ENCODE assay signal across 12 cellular contexts in genomic region chr2:158984554-158985207, GRCh38. TPM values are rescaled to one million over a fixed set of nuclear protein-coding genes. Genes with fewer than 3 reads are reported as not detected.
DNase-seq lines count a peak whose midpoint lies in the region; ATAC-seq, FAIRE-seq and TF ChIP-seq lines count a peak whose summit lies in the region.
"Had no signal": no experiment of that assay in that cellular context is flagged by ENCODE, and none has a peak within 500 bp of the region (broad histone marks: within the 10 kb centered on the region; RNA-seq: fewer than 3 reads in every experiment).

No MANE protein-coding gene starts in this region.

- H3K79me1 ChIP-seq in IMR-90 (ENCODE audit: low read depth in 1 of 2, low read length in 2 of 2): peaks cover 36 to 73% of the 10 kb centered on the region in 2 experiments

- 53% methylated on average over 5 of the region's 5 CpGs; no CpG with 5 or more reads in 1 of the 2 experiments for WGBS in IMR-90 (ENCODE audit: extremely low coverage in 2 of 2, insufficient read length in 1 of 2), 2 experiments
- 37 to 59% (median 44%) methylated on average over 5 of the region's 5 CpGs for WGBS in small intestine, 3 donors

- no peaks in the 10 kb centered on the region for H3K9me3 Mint-ChIP-seq in activated T-helper 1 cell treated with anti-CD3 and anti-CD28 coated beads, Interleukin-12 subunit alpha, Interleukin-12 subunit beta, Interleukin-2, Interleukin-4 antibody, amounts not matched to agents 30 ng/mL and 10 ng/mL and 1 ng/mL, durations not matched to agents 14 hours and 24 hours and 36 hours
- H3K9me3 Mint-ChIP-seq: naive B cell had no signal

- H3K4me2 ChIP-seq in IMR-90 (ENCODE audit: low read depth, low read length): no peak overlapping the region

- peak; percentile 25 for DNase-seq in IMR-90
- DNase-seq in OCI-M1 (lab: John Stamatoyannopoulos, UW): peak; percentile 28
- DNase-seq in cardiac muscle cell (ENCODE audit: low read depth in 1 of 2, low spot score in 1 of 2): peak in 1 of 2 donors; percentile 22
- DNase-seq in small intestine: peak; percentile 39
- DNase-seq in activated T-helper 1 cell treated with anti-CD3 and anti-CD28 coated beads, Interleukin-12 subunit alpha, Interleukin-12 subunit beta, Interleukin-2, Interleukin-4 antibody, amounts not matched to agents 30 ng/mL and 10 ng/mL and 1 ng/mL, durations not matched to agents 14 hours and 24 hours and 36 hours (ENCODE audit: low spot score): no peak
- DNase-seq in stimulated activated naive CD4-positive, alpha-beta T cell (lab: John Stamatoyannopoulos, UW): no peak
- no peak for DNase-seq in putamen (ENCODE audit: low spot score)
- DNase-seq: naive B cell, NCI-H2081 treated with DMSO at 0.1 percent for 48 hours had no signal

- H3K23ac ChIP-seq in IMR-90 (ENCODE audit: low read depth, low read length): 0 out of 2 replicates have a peak overlapping the region, but pooled peaks have one; percentile 8

- peak overlapping the region; percentile 17; the same call in 1 of the 2 replicates for H2AK5ac ChIP-seq in IMR-90 (ENCODE audit: low read depth, low read length)

- no peak overlapping the region for H4K91ac ChIP-seq in IMR-90 (ENCODE audit: insufficient read depth, low read depth, low read length)

- H3K27me3 ChIP-seq in IMR-90 (ENCODE audit: control insufficient read depth, insufficient read depth, low read length): no peaks in the 10 kb centered on the region
- no peaks in the 10 kb centered on the region for H3K27me3 ChIP-seq in cardiac muscle cell
- H3K27me3 ChIP-seq in small intestine (ENCODE audit: control insufficient read depth in 2 of 2, insufficient read depth in 2 of 2, low read length in 2 of 2): no peaks in the 10 kb centered on the region

- H4K8ac ChIP-seq in IMR-90 (ENCODE audit: low read depth in 2 of 2, low read length in 2 of 2): no peak overlapping the region

- H3K27me3 Mint-ChIP-seq in activated T-helper 1 cell treated with anti-CD3 and anti-CD28 coated beads, Interleukin-12 subunit alpha, Interleukin-12 subunit beta, Interleukin-2, Interleukin-4 antibody, amounts not matched to agents 30 ng/mL and 10 ng/mL and 1 ng/mL, durations not matched to agents 14 hours and 24 hours and 36 hours (ENCODE audit: insufficient read depth): no peaks in the 10 kb centered on the region

- no peak overlapping the region for H3K56ac ChIP-seq in IMR-90 (ENCODE audit: extremely low read depth, insufficient read depth, low read length)

- intact Hi-C loops in IMR-90 (cut with micrococcal nuclease): no loop called here
- intact Hi-C loops in activated T-helper 1 cell treated with anti-CD3 and anti-CD28 coated beads, Interleukin-12 subunit alpha, Interleukin-12 subunit beta, Interleukin-2, Interleukin-4 antibody, amounts not matched to agents 30 ng/mL and 10 ng/mL and 1 ng/mL, durations not matched to agents 14 hours and 24 hours and 36 hours (cut with micrococcal nuclease): no loop called here

- TF ChIP-seq RAD21 in IMR-90 (IDR thresholded peaks at IDR 0.05; ENCODE audit: low read length): no peak

- H3K9ac ChIP-seq in IMR-90 (ENCODE audit: low read depth, low read length): no peak overlapping the region

- TF ChIP-seq POLR2A in IMR-90 (IDR thresholded peaks at IDR 0.05; ENCODE audit: low read depth, low read length): no peak

- peaks cover 8% of the 10 kb centered on the region for H3K9me1 ChIP-seq in IMR-90 (ENCODE audit: insufficient read depth, low read length)

- POLR2A ChIA-PET in IMR-90 (lab: Charles Lee; ENCODE audit: unreplicated experiment): no interaction called here

- dilution Hi-C loops in IMR-90 (cut with HindIII; ENCODE audit: low sequenced_read_pairs, unreplicated experiment): no loop called here

- H4K20me1 ChIP-seq in IMR-90 (ENCODE audit: insufficient read depth, low read length): peaks cover 71% of the 10 kb centered on the region

- in situ Hi-C loops in IMR-90 (cut with MboI; ENCODE audit: low sequenced_read_pairs): no loop called here

- no peak overlapping the region for H2BK5ac ChIP-seq in IMR-90 (ENCODE audit: low read depth, low read length, poor library complexity, severe bottlenecking)

- no peak overlapping the region for H3K27ac ChIP-seq in IMR-90 (ENCODE audit: insufficient read depth, low read length)
- H3K27ac ChIP-seq in cardiac muscle cell: peak overlapping the region; percentile 64
- H3K27ac ChIP-seq in small intestine (ENCODE audit: low read depth in 1 of 2, low read length in 1 of 2): no peak overlapping the region

- H3K14ac ChIP-seq in IMR-90 (replicated peaks; ENCODE audit: low read depth, low read length): no peak overlapping the region

- H3K18ac ChIP-seq in IMR-90 (ENCODE audit: low read depth, low read length): no peak overlapping the region; the same call in 1 of the 2 replicates

- no peak overlapping the region for H3K27ac Mint-ChIP-seq in activated T-helper 1 cell treated with anti-CD3 and anti-CD28 coated beads, Interleukin-12 subunit alpha, Interleukin-12 subunit beta, Interleukin-2, Interleukin-4 antibody, amounts not matched to agents 30 ng/mL and 10 ng/mL and 1 ng/mL, durations not matched to agents 14 hours and 24 hours and 36 hours

- H3K36me3 ChIP-seq in IMR-90 (ENCODE audit: control insufficient read depth, insufficient read depth, low read length): no peaks in the 10 kb centered on the region
- H3K36me3 ChIP-seq in cardiac muscle cell: no peaks in the 10 kb centered on the region
- peaks cover 0 to 2% of the 10 kb centered on the region in 2 donors for H3K36me3 ChIP-seq in small intestine (ENCODE audit: control insufficient read depth in 2 of 2, insufficient read depth in 2 of 2, low read length in 2 of 2)

- TF ChIP-seq CTCF in IMR-90 (conservative IDR thresholded peaks at IDR 0.05; ENCODE audit: low read depth, low read length): no peak
- no peak for TF ChIP-seq CTCF in cardiac muscle cell (IDR thresholded peaks at IDR 0.05; ENCODE audit: low read depth, low read length)

- H3K4ac ChIP-seq in IMR-90 (ENCODE audit: low read depth, low read length): no peak overlapping the region

- no peaks in the 10 kb centered on the region for H3K4me1 Mint-ChIP-seq in activated T-helper 1 cell treated with anti-CD3 and anti-CD28 coated beads, Interleukin-12 subunit alpha, Interleukin-12 subunit beta, Interleukin-2, Interleukin-4 antibody, amounts not matched to agents 30 ng/mL and 10 ng/mL and 1 ng/mL, durations not matched to agents 14 hours and 24 hours and 36 hours (ENCODE audit: low read depth)
- H3K4me1 Mint-ChIP-seq: naive B cell had no signal

- no peak overlapping the region for H4K5ac ChIP-seq in IMR-90 (ENCODE audit: low read depth, low read length)

- no peak overlapping the region for H2BK120ac ChIP-seq in IMR-90 (ENCODE audit: low read depth, low read length)

- H2BK15ac ChIP-seq in IMR-90 (ENCODE audit: low read depth, low read length): no peak overlapping the region

- CTCF ChIA-PET in IMR-90 (lab: Yijun Ruan, JAX): interaction anchor here (1.8 kb wide), 1 partner anchor 134 kb away, joined by 4 read pairs; no protein-coding TSS in a partner anchor

- ATAC-seq in IMR-90 (ENCODE audit: low read depth) (no peak), HG02970 (IDR thresholded peaks at IDR 0.05; ENCODE audit: low FRiP score, unreplicated experiment) (no peak)

- no peak overlapping the region for H2AK9ac ChIP-seq in IMR-90 (replicated peaks; ENCODE audit: low read depth, low read length, poor library complexity)

- no TSS peak for BruUV-seq in IMR-90 (replicated peaks; lab: Mats Ljungman, UMichigan)

- H3K36me3 Mint-ChIP-seq in activated T-helper 1 cell treated with anti-CD3 and anti-CD28 coated beads, Interleukin-12 subunit alpha, Interleukin-12 subunit beta, Interleukin-2, Interleukin-4 antibody, amounts not matched to agents 30 ng/mL and 10 ng/mL and 1 ng/mL, durations not matched to agents 14 hours and 24 hours and 36 hours (ENCODE audit: low read depth): no peaks in the 10 kb centered on the region
- H3K36me3 Mint-ChIP-seq: naive B cell had no signal

- H3K4me3 Mint-ChIP-seq in activated T-helper 1 cell treated with anti-CD3 and anti-CD28 coated beads, Interleukin-12 subunit alpha, Interleukin-12 subunit beta, Interleukin-2, Interleukin-4 antibody, amounts not matched to agents 30 ng/mL and 10 ng/mL and 1 ng/mL, durations not matched to agents 14 hours and 24 hours and 36 hours: no peak overlapping the region

- H2BK20ac ChIP-seq in IMR-90 (ENCODE audit: low read depth, low read length): no peak overlapping the region

- H2AFZ ChIP-seq in IMR-90 (replicated peaks; ENCODE audit: low read length, poor library complexity): no peak overlapping the region

- H3K4me3 ChIP-seq in IMR-90 (ENCODE audit: insufficient read depth, low read depth, low read length): no peak overlapping the region
- no peak overlapping the region for H3K4me3 ChIP-seq in cardiac muscle cell
- no peak overlapping the region for H3K4me3 ChIP-seq in small intestine (ENCODE audit: low read depth in 1 of 2, low read length in 2 of 2)

- peaks cover 3% of the 10 kb centered on the region; the same call in 1 of the 2 replicates for H3K4me1 ChIP-seq in IMR-90 (ENCODE audit: control insufficient read depth, insufficient read depth, low read length)
- peaks cover 22% of the 10 kb centered on the region for H3K4me1 ChIP-seq in cardiac muscle cell (ENCODE audit: low read depth)
- H3K4me1 ChIP-seq in small intestine (ENCODE audit: control insufficient read depth in 2 of 2, insufficient read depth in 1 of 2, low read depth in 1 of 2, low read length in 1 of 2): peaks cover 0 to 2% of the 10 kb centered on the region in 2 donors

- no peak for FAIRE-seq in small intestine (lab: Jason Lieb, UNC)
- FAIRE-seq: endothelial cell of umbilical vein, HTR-8/SVneo had no signal

- H3K9me3 ChIP-seq in IMR-90 (ENCODE audit: control insufficient read depth, insufficient read depth, low read length) (no peaks in the 10 kb centered on the region), cardiac muscle cell (ENCODE audit: low read depth) (no peaks in the 10 kb centered on the region), small intestine (ENCODE audit: control insufficient read depth, low read depth) (no peaks in the 10 kb centered on the region)

TF ChIP-seq in IMR-90, 13 proteins besides CTCF, POLR2A, EP300 and RAD21 (continues in another document):
- TF ChIP-seq CEBPB (IDR thresholded peaks at IDR 0.05; ENCODE audit: low read depth, low read length) (no peak; the same call in 1 of the 2 replicates), MAFK (IDR thresholded peaks at IDR 0.05; ENCODE audit: low read depth, low read length) (no peak), FOS (IDR thresholded peaks at IDR 0.05; ENCODE audit: low read depth, low read length) (no peak)

RNA-seq across cellular contexts. Expression of gene TANC1, which starts 16.2 kb away (rescaled TPM):
- total RNA-seq in IMR-90 (2012; rRNA removed): 12.8 and 12.9 TPM in 2 replicates
- 10.1 and 10.2 TPM in 2 replicates for polyA plus RNA-seq in IMR-90 (2012; rRNA removed)
- 3.6 and 5.0 TPM in 2 replicates for polyA plus RNA-seq in IMR-90 (2012; cell fraction: cytosol; rRNA removed)
- 27.3 and 53.0 TPM in 2 replicates for polyA plus RNA-seq in IMR-90 (2012; cell fraction: nucleus; rRNA removed; ENCODE audit: low replicate concordance)
- total RNA-seq in cardiac muscle cell: 21.8 and 34.8 TPM in 2 replicates
- 22.1 and 25.0 TPM in 2 replicates for polyA plus RNA-seq in cardiac muscle cell
- 1 to 10 TPM; 7.4 to 8.9 (median 8.6) TPM for polyA plus RNA-seq in small intestine
- total RNA-seq in activated T-helper 1 cell treated with anti-CD3 and anti-CD28 coated beads, Interleukin-12 subunit alpha, Interleukin-12 subunit beta, Interleukin-2, Interleukin-4 antibody, amounts not matched to agents 30 ng/mL and 10 ng/mL and 1 ng/mL, durations not matched to agents 14 hours and 24 hours and 36 hours: 0.37 and 0.47 TPM in 2 replicates

Comparison
In these comparisons a context has a peak if more than half of its experiments do, and no peak if none do; other contexts are left out.
1. DNase-seq: peak in IMR-90 (single experiment), OCI-M1 (single experiment) and small intestine (single experiment); none in activated T-helper 1 cell treated with anti-CD3 and anti-CD28 coated beads, Interleukin-12 subunit alpha, Interleukin-12 subunit beta, Interleukin-2, Interleukin-4 antibody, amounts not matched to agents 30 ng/mL and 10 ng/mL and 1 ng/mL, durations not matched to agents 14 hours and 24 hours and 36 hours (single experiment), stimulated activated naive CD4-positive, alpha-beta T cell (0 of 6) and putamen (single experiment).